14 cellular contexts compared by ENCODE assay signal in the genomic region with DNA sequence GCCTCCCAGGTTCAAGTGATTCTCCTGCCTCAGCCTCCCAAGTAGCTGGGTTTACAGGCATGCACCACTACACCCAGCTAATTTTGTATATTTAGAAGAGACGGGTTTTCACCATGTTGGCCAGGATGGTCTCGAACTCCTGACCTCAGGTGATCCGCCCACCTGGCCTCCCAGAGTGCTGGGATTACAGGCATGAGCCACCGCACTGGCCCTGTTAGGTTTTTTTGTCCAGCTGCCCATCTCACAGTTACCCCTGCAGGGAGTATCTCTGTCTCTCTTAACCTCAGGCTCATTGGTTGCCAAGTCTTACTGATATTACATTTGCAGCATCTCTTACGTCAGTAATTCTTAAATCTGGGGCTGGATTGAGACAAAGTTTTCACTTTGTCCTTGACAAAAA. TPM values are rescaled to one million over a fixed set of nuclear protein-coding genes. Genes with fewer than 3 reads are reported as not detected.
DNase-seq lines count a peak whose midpoint lies in the region; ATAC-seq and TF ChIP-seq lines count a peak whose summit lies in the region.
"Not testable (repeated sequence)": the region's sequence is repeated elsewhere in the genome, so short reads cannot be mapped to it uniquely, and the experiment has no call there.
"Had no signal": no experiment of that assay in that cellular context is flagged by ENCODE, and none has a peak within 500 bp of the region (broad histone marks: within the 10 kb centered on the region; RNA-seq: fewer than 3 reads in every experiment).

No MANE protein-coding gene starts in this region.

- H3K4me3 ChIP-seq in lower lobe of right lung, ovary, spleen: not testable (repeated sequence)

- ATAC-seq in T-helper 17 cell, lower lobe of right lung, natural killer cell: not testable (repeated sequence)

- TF ChIP-seq CTCF in lower lobe of right lung (IDR thresholded peaks at IDR 0.05); natural killer cell (IDR thresholded peaks at IDR 0.05); ovary (IDR thresholded peaks at IDR 0.05); spleen (IDR thresholded peaks at IDR 0.05 in 8 of 11, conservative IDR thresholded peaks at IDR 0.05 in 3 of 11): not testable (repeated sequence)

- TF ChIP-seq EP300 in ovary (IDR thresholded peaks at IDR 0.05) = not testable (repeated sequence)

- H3K36me3 ChIP-seq in lower lobe of right lung, ovary, spleen: not testable (repeated sequence)

- H3K36me3 Mint-ChIP-seq in T-helper 17 cell (ENCODE audit: low read depth); activated naive CD8-positive, alpha-beta T cell treated with anti-CD3 and anti-CD28 coated beads for 36 hours; natural killer cell: not testable (repeated sequence)

- TF ChIP-seq POLR2A in ovary (IDR thresholded peaks at IDR 0.05); spleen (IDR thresholded peaks at IDR 0.05): not testable (repeated sequence)

- H3K9me3 Mint-ChIP-seq in activated naive CD8-positive, alpha-beta T cell treated with anti-CD3 and anti-CD28 coated beads for 36 hours; natural killer cell: not testable (repeated sequence)

- not testable (repeated sequence) for H3K9me3 ChIP-seq in T-helper 17 cell (ENCODE audit: control insufficient read depth, low read length, poor library complexity, severe bottlenecking); lower lobe of right lung; ovary; spleen

- H3K4me1 Mint-ChIP-seq in T-helper 17 cell; activated naive CD8-positive, alpha-beta T cell treated with anti-CD3 and anti-CD28 coated beads for 36 hours; natural killer cell: not testable (repeated sequence)

- H3K27ac Mint-ChIP-seq in T-helper 17 cell = peak overlapping the region; percentile 34
- peak overlapping the region; percentile 34 for H3K27ac Mint-ChIP-seq in activated naive CD8-positive, alpha-beta T cell treated with anti-CD3 and anti-CD28 coated beads for 36 hours
- not testable (repeated sequence) for H3K27ac Mint-ChIP-seq in natural killer cell

- not testable (repeated sequence) for H3K4me1 ChIP-seq in lower lobe of right lung, spleen
- H3K4me1 ChIP-seq in ovary (ENCODE audit: insufficient read depth) = peaks cover 20% of the 10 kb centered on the region

- H3K4me3 Mint-ChIP-seq in T-helper 17 cell; activated naive CD8-positive, alpha-beta T cell treated with anti-CD3 and anti-CD28 coated beads for 36 hours; natural killer cell: not testable (repeated sequence)

- H3K27me3 Mint-ChIP-seq in T-helper 17 cell (peaks cover 26% of the 10 kb centered on the region), natural killer cell (ENCODE audit: low read depth in 2 of 2) (peaks cover 7 to 12% of the 10 kb centered on the region in 2 donors)
- not testable (repeated sequence) for H3K27me3 Mint-ChIP-seq in activated naive CD8-positive, alpha-beta T cell treated with anti-CD3 and anti-CD28 coated beads for 36 hours

- not testable (repeated sequence) for H3K27ac ChIP-seq in lower lobe of right lung, spleen
- peak overlapping the region in 1 of 2 donors; percentile 91 for H3K27ac ChIP-seq in ovary

- not testable (repeated sequence) for H3K27me3 ChIP-seq in lower lobe of right lung (ENCODE audit: low read depth); ovary; spleen (replicated peaks in 1 of 7)

- not testable (repeated sequence) for DNase-seq in T-helper 17 cell; activated naive CD8-positive, alpha-beta T cell treated with anti-CD3 and anti-CD28 coated beads for 36 hours
- peak; percentile 22 for DNase-seq in lower lobe of right lung
- DNase-seq in natural killer cell = peak; percentile 4
- DNase-seq in ovary = peak; percentile 42 to 66 (median 63)
- peak; percentile 52 for DNase-seq in spleen

- intact Hi-C loops in lower lobe of right lung (cut with DNase I); natural killer cell (cut with micrococcal nuclease); spleen (cut with DNase I; ENCODE audit: low total_unique reads): not testable (repeated sequence)
- intact Hi-C loops in ovary (cut with DNase I) = loop anchor here in 1 of 4 donors (5.0 kb wide), 1 partner anchor 89 kb away; a partner anchor contains a TSS

- 31 to 47% (median 33%) methylated on average over 5 of the region's 5 CpGs for WGBS in ovary, 3 donors
- 89 to 95% (median 90%) methylated on average over 5 of the region's 5 CpGs for WGBS in spleen, 5 donors

RNA-seq across cellular contexts. Expression of a gene that starts 7.4 kb away (rescaled TPM):
- not detected for total RNA-seq in T-helper 17 cell
- total RNA-seq in activated naive CD8-positive, alpha-beta T cell treated with anti-CD3 and anti-CD28 coated beads for 36 hours = not detected
- not detected for total RNA-seq in lower lobe of right lung
- under 1 TPM in 1 of 3 donors, not detected in 2; 0.47 TPM for total RNA-seq in natural killer cell
- total RNA-seq in ovary = 1 to 10 TPM in 1 of 7 donors, under 1 TPM in 5, not detected in 1; 0.23 to 1.9 (median 0.56) TPM
- under 1 TPM in 1 of 2 donors, not detected in 1; 0.05 TPM for polyA plus RNA-seq in ovary
- 1 to 10 TPM in 1 of 7 donors, not detected in 6; 1.2 TPM for total RNA-seq in spleen
- not detected for polyA plus RNA-seq in spleen
- total RNA-seq: CD4-positive, alpha-beta T cell; CD8-positive, alpha-beta memory T cell; GM12878; GM23248; H1; H7 had no signal
- polyA plus RNA-seq: CD14-positive monocyte; CD8-positive, alpha-beta memory T cell; GM12878; GM23248; H1 had no signal

RNA-seq across cellular contexts. Expression of a gene that starts 15.5 kb away (rescaled TPM):
- total RNA-seq in T-helper 17 cell (1 to 10 TPM; 5.6 to 7.8 TPM), lower lobe of right lung (18.5 TPM), natural killer cell (1 to 10 TPM; 1.7 to 3.0 (median 3.0) TPM), ovary (100 to 1,000 TPM in 5 of 7 donors, 10 to 100 TPM in 2; 75.8 to 278 (median 135) TPM), spleen (10 to 100 TPM in 6 of 7 donors, 1 to 10 TPM in 1; 8.9 to 42.4 (median 21.9) TPM)
- total RNA-seq in activated naive CD8-positive, alpha-beta T cell treated with anti-CD3 and anti-CD28 coated beads for 36 hours = 10 to 100 TPM; 21.4 to 25.4 TPM
- polyA plus RNA-seq in ovary (100 to 1,000 TPM; 229 to 234 TPM), spleen (10 to 100 TPM; 11.2 to 44.0 (median 16.9) TPM)
- total RNA-seq: GM12878 had no signal
- polyA plus RNA-seq: GM12878 had no signal

RNA-seq across cellular contexts. Expression of a gene that starts 44.3 kb away (rescaled TPM):
- total RNA-seq in T-helper 17 cell (under 1 TPM in 1 of 2 donors, not detected in 1; 0.60 TPM), lower lobe of right lung (11.7 TPM), natural killer cell (under 1 TPM in 2 of 3 donors, not detected in 1; 0.07 to 0.35 TPM), ovary (100 to 1,000 TPM in 3 of 7 donors, 10 to 100 TPM in 4; 18.8 to 183 (median 95.8) TPM), spleen (10 to 100 TPM in 1 of 7 donors, 1 to 10 TPM in 6; 1.4 to 13.1 (median 3.7) TPM)
- total RNA-seq in activated naive CD8-positive, alpha-beta T cell treated with anti-CD3 and anti-CD28 coated beads for 36 hours = under 1 TPM in 1 of 2 experiments, not detected in 1; 0.06 TPM
- polyA plus RNA-seq in ovary (100 to 1,000 TPM; 101 to 259 TPM), spleen (1 to 10 TPM; 2.8 to 4.2 (median 3.4) TPM)
- total RNA-seq: CD8-positive, alpha-beta memory T cell; H7 had no signal
- polyA plus RNA-seq: A549; CD14-positive monocyte; CD8-positive, alpha-beta memory T cell had no signal
